In genomic region chrX:51891821-51892551, GRCh38 we compare ENCODE assay signal across 8 cellular contexts. TPM values are rescaled to one million over a fixed set of nuclear protein-coding genes. Genes with fewer than 3 reads are reported as not detected.
DNase-seq lines count a peak whose midpoint lies in the region; TF ChIP-seq lines count a peak whose summit lies in the region.

No MANE protein-coding gene starts in this region.

- no peak overlapping the region for H3K4me3 ChIP-seq in ascending aorta

- intact Hi-C loops in ascending aorta (cut with DNase I): loop anchor here (5.0 to 10.0 kb wide), 3 partner anchors 370 to 1203 kb away; partner anchors contain the start of gene KANTR

- in situ Hi-C loops in GM13976 (cut with MboI; ENCODE audit: low sequenced_read_pairs, unreplicated experiment): no loop called here

- no peaks in the 10 kb centered on the region for H3K27me3 ChIP-seq in ascending aorta

- no peaks in the 10 kb centered on the region for H3K9me3 ChIP-seq in ascending aorta

- H3K36me3 ChIP-seq in ascending aorta: no peaks in the 10 kb centered on the region

- DNase-seq in EL (peak; percentile 67), LHCN-M2 (ENCODE audit: low read depth) (peak; percentile 59), ascending aorta (ENCODE audit: low spot score in 2 of 2) (peak in 1 of 2 donors; percentile 65), lung microvascular endothelial cell (ENCODE audit: low read depth in 2 of 2) (peak; percentile 42 to 43), GM13976 (ENCODE audit: low spot score) (no peak), NCI-H128 (lab: John Stamatoyannopoulos, UW; ENCODE audit: unreplicated experiment) (no peak), HPDE6-E6E7 (ENCODE audit: extremely low spot score) (no peak)
- no peak for DNase-seq in activated CD8-positive, alpha-beta memory T cell treated with anti-CD3 and anti-CD28 coated beads, Interleukin-2, amount 50 U/mL, for 4 hours

- peaks cover 0 to 3% of the 10 kb centered on the region in 2 donors for H3K4me1 ChIP-seq in ascending aorta

- peak overlapping the region; percentile 72 to 76 for H3K27ac ChIP-seq in ascending aorta

- no peak for TF ChIP-seq CTCF in ascending aorta (IDR thresholded peaks at IDR 0.05)
- TF ChIP-seq CTCF in GM13976 (IDR thresholded peaks at IDR 0.05; ENCODE audit: borderline replicate concordance, control extremely low read depth, extremely low read depth, insufficient read depth, missing control alignments): no peak

RNA-seq across cellular contexts. Expression of gene MAGED1, which starts 1.4 kb away (rescaled TPM):
- total RNA-seq in LHCN-M2 (2014; rRNA removed) (209 and 282 TPM in 2 replicates), ascending aorta (74.5 TPM), lung microvascular endothelial cell (41.3 and 51.4 TPM in 2 replicates)
- 365 TPM for polyA plus RNA-seq in LHCN-M2 (2012)

Comparison
In these comparisons a context has a peak if more than half of its experiments do, and no peak if none do; other contexts are left out.
1. DNase-seq: peak in EL (single experiment), LHCN-M2 (single experiment) and lung microvascular endothelial cell (2 of 2); none in GM13976 (single experiment), NCI-H128 (single experiment), activated CD8-positive, alpha-beta memory T cell treated with anti-CD3 and anti-CD28 coated beads, Interleukin-2, amount 50 U/mL, for 4 hours (single experiment) and HPDE6-E6E7 (single experiment).